In the genomic region with DNA sequence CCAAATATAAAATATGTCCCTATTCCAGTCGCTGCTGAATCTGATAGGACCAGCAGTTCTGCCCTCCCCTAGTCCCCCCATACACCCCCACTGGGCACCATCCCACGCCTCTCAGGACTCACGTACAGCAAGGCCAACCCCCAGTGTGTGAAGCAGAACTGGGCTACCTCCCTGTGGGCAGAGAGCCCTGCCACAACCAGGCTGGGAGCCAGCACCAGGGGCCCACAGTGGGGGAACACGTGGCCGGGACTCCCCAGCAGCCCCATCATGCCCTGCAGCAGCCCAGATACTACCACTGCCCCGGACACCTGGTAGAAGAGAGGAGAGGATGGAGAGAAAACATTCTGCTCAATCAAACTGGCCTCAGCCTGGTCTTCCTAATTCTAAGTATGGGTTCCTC, we compare ENCODE assay signal across 13 cellular contexts. TPM values are rescaled to one million over a fixed set of nuclear protein-coding genes. Genes with fewer than 3 reads are reported as not detected.
DNase-seq lines count a peak whose midpoint lies in the region; ATAC-seq and TF ChIP-seq lines count a peak whose summit lies in the region.
"Had no signal": no experiment of that assay in that cellular context is flagged by ENCODE, and none has a peak within 500 bp of the region (broad histone marks: within the 10 kb centered on the region; RNA-seq: fewer than 3 reads in every experiment).

No MANE protein-coding gene starts in this region.

- POLR2A ChIA-PET in PC-3 (lab: Charles Lee; ENCODE audit: unreplicated experiment) = no interaction called here

- peak; percentile 49 for ATAC-seq in stimulated activated naive CD8-positive, alpha-beta T cell treated with anti-CD3 and anti-CD28 coated beads, Interleukin-15, amount 100 ng/mL, for 72 hours
- no peak for ATAC-seq in stimulated activated naive CD8-positive, alpha-beta T cell treated with anti-CD3 and anti-CD28 coated beads, Interleukin-15, Interleukin-2, amounts not matched to agents 100 U/mL and 50 U/mL, for 24 hours
- ATAC-seq in PC-3 (no peak), esophagus mucosa (no peak)

- no TSS peak for BruUV-seq in PC-3 (replicated peaks; lab: Mats Ljungman, UMichigan)

- H4K20me1 ChIP-seq in PC-3 (ENCODE audit: low read length) = no peaks in the 10 kb centered on the region

- TF ChIP-seq CTCF in PC-3 (conservative IDR thresholded peaks at IDR 0.05; ENCODE audit: low read depth, low read length) = no peak

- H3K4me1 Mint-ChIP-seq in stimulated activated naive CD8-positive, alpha-beta T cell treated with anti-CD3 and anti-CD28 coated beads, Interleukin-15, amount 100 ng/mL, for 72 hours = peaks cover 15% of the 10 kb centered on the region

- intact Hi-C loops in PC-3 (cut with micrococcal nuclease) = loop anchor here (10.0 kb wide), 1 partner anchor 216 kb away; a partner anchor contains a TSS

- no peak overlapping the region for H3K4me3 ChIP-seq in PC-3 (ENCODE audit: low read length)

- H3K27ac Mint-ChIP-seq in stimulated activated naive CD8-positive, alpha-beta T cell treated with anti-CD3 and anti-CD28 coated beads, Interleukin-15, amount 100 ng/mL, for 72 hours = no peak overlapping the region
- H3K27ac Mint-ChIP-seq: CD14-positive monocyte had no signal

- H3K9me2 ChIP-seq in PC-3 (replicated peaks; ENCODE audit: low read length) = no peaks in the 10 kb centered on the region

- CTCF ChIA-PET in PC-3 (lab: Charles Lee) = no interaction called here

- H3K9me3 Mint-ChIP-seq in stimulated activated naive CD8-positive, alpha-beta T cell treated with anti-CD3 and anti-CD28 coated beads, Interleukin-15, amount 100 ng/mL, for 72 hours = no peaks in the 10 kb centered on the region
- H3K9me3 Mint-ChIP-seq: CD14-positive monocyte had no signal

- H3K79me2 ChIP-seq in PC-3 (ENCODE audit: low read length) = no peaks in the 10 kb centered on the region

- DNase-seq in stimulated activated naive CD8-positive, alpha-beta T cell treated with anti-CD3 and anti-CD28 coated beads, Interleukin-15, amount 100 ng/mL, for 72 hours = no peak
- DNase-seq in stimulated activated naive CD8-positive, alpha-beta T cell treated with anti-CD3 and anti-CD28 coated beads, Interleukin-15, Interleukin-2, amounts not matched to agents 100 U/mL and 50 U/mL, for 24 hours = no peak
- DNase-seq in PC-3 (peak; percentile 0), fibroblast of peridontal ligament (ENCODE audit: extremely low read depth) (peak; percentile 21), NK-92 (lab: John Stamatoyannopoulos, UW; ENCODE audit: unreplicated experiment) (no peak), SW480 (ENCODE audit: low spot score) (no peak)
- no peak for DNase-seq in stimulated activated naive CD4-positive, alpha-beta T cell treated with Interleukin-2 at 50 U/mL for 16 hours (lab: John Stamatoyannopoulos, UW)
- DNase-seq: Calu3; NCI-H1930; NCI-H524 treated with DMSO at 0.1 percent for 48 hours; NK-92 treated with Interleukin-12 subunit alpha and Interleukin-12 subunit beta, amount 100 ng/mL, for 24 hours had no signal

- no peak overlapping the region for H3K4me3 Mint-ChIP-seq in stimulated activated naive CD8-positive, alpha-beta T cell treated with anti-CD3 and anti-CD28 coated beads, Interleukin-15, amount 100 ng/mL, for 72 hours
- H3K4me3 Mint-ChIP-seq: CD14-positive monocyte had no signal

- no peak overlapping the region for H2AFZ ChIP-seq in PC-3 (ENCODE audit: low read length)

- H3K27me3 Mint-ChIP-seq in stimulated activated naive CD8-positive, alpha-beta T cell treated with anti-CD3 and anti-CD28 coated beads, Interleukin-15, amount 100 ng/mL, for 72 hours = no peaks in the 10 kb centered on the region

- H3K4me1 ChIP-seq in PC-3 (ENCODE audit: insufficient read depth, low read length) = no peaks in the 10 kb centered on the region

- no peaks in the 10 kb centered on the region for H3K27me3 ChIP-seq in PC-3 (ENCODE audit: low read length)

- no peak overlapping the region for H3K4me2 ChIP-seq in PC-3 (ENCODE audit: low read length)

- H3K9ac ChIP-seq in PC-3 (ENCODE audit: low read length) = no peak overlapping the region

- no peaks in the 10 kb centered on the region for H3K9me3 ChIP-seq in PC-3 (ENCODE audit: low read length)

- no peaks in the 10 kb centered on the region; the same call in 1 of the 2 replicates for H3K36me3 ChIP-seq in PC-3 (ENCODE audit: low read depth, low read length)

- no peak overlapping the region for H3K27ac ChIP-seq in PC-3 (ENCODE audit: low read length)

- H3F3A ChIP-seq in PC-3 (ENCODE audit: low read length, unreplicated experiment) = no peaks in the 10 kb centered on the region

RNA-seq across cellular contexts. Expression of a gene that starts 1.3 kb away (rescaled TPM):
- total RNA-seq in PC-3 (2014; rRNA removed) (1.4 and 1.7 TPM in 2 replicates), esophagus mucosa (0.64 TPM)

RNA-seq across cellular contexts. Expression of a gene that starts 7.9 kb away (rescaled TPM):
- 16.7 and 18.5 TPM in 2 replicates for total RNA-seq in PC-3 (2014; rRNA removed)
- total RNA-seq in esophagus mucosa = 8.9 TPM

RNA-seq across cellular contexts. Expression of a gene that starts 8.2 kb away (rescaled TPM):
- total RNA-seq in PC-3 (2014; rRNA removed) = 38.2 and 44.0 TPM in 2 replicates
- total RNA-seq in esophagus mucosa = 49.3 TPM

RNA-seq across cellular contexts. Expression of a gene that starts 9.5 kb away (rescaled TPM):
- 61.0 and 87.2 TPM in 2 replicates for total RNA-seq in PC-3 (2014; rRNA removed)
- 41.6 TPM for total RNA-seq in esophagus mucosa

RNA-seq across cellular contexts. Expression of a gene that starts 38.1 kb away (rescaled TPM):
- total RNA-seq in PC-3 (2014; rRNA removed) (47.5 and 49.5 TPM in 2 replicates), esophagus mucosa (41.1 TPM)

Comparison
In these comparisons a context has a peak if more than half of its experiments do, and no peak if none do; other contexts are left out.
1. DNase-seq: peak in PC-3 (single experiment) and fibroblast of peridontal ligament (single experiment); none in stimulated activated naive CD8-positive, alpha-beta T cell treated with anti-CD3 and anti-CD28 coated beads, Interleukin-15, amount 100 ng/mL, for 72 hours (0 of 2), stimulated activated naive CD8-positive, alpha-beta T cell treated with anti-CD3 and anti-CD28 coated beads, Interleukin-15, Interleukin-2, amounts not matched to agents 100 U/mL and 50 U/mL, for 24 hours (single experiment), NK-92 (single experiment), stimulated activated naive CD4-positive, alpha-beta T cell treated with Interleukin-2 at 50 U/mL for 16 hours (single experiment) and SW480 (single experiment).